In genomic region chr7:44083796-44084195, GRCh38 we compare ENCODE assay signal across 14 cellular contexts. TPM values are rescaled to one million over a fixed set of nuclear protein-coding genes. Genes with fewer than 3 reads are reported as not detected.
DNase-seq lines count a peak whose midpoint lies in the region; ATAC-seq, FAIRE-seq and TF ChIP-seq lines count a peak whose summit lies in the region.
"Had no signal": no experiment of that assay in that cellular context is flagged by ENCODE, and none has a peak within 500 bp of the region (broad histone marks: within the 10 kb centered on the region; RNA-seq: fewer than 3 reads in every experiment).

No MANE protein-coding gene starts in this region.

- H3K9me3 ChIP-seq in ascending aorta (no peaks in the 10 kb centered on the region), uterus (no peaks in the 10 kb centered on the region)
- H3K9me3 ChIP-seq: prostate gland, thyroid gland had no signal

- H3K27ac Mint-ChIP-seq in natural killer cell, result peak overlapping the region; percentile 93

- H3K4me3 ChIP-seq in ascending aorta (no peak overlapping the region), uterus (no peak overlapping the region)

- FAIRE-seq in D721Med (lab: Jason Lieb, UNC), result no peak
- FAIRE-seq: frontal cortex had no signal

- intact Hi-C loops in left ventricle myocardium superior (cut with micrococcal nuclease) (no loop called here), Right ventricle myocardium superior (cut with DNase I) (loop anchor here (5.0 kb wide), 1 partner anchor 39 kb away; the partner anchor contains the start of gene POLD2), ascending aorta (cut with DNase I) (no loop called here), natural killer cell (cut with micrococcal nuclease) (loop anchor here (5.0 kb wide), 3 partner anchors 36 to 1029 kb away; partner anchors contain the start of genes TBRG4 and YKT6), uterus (cut with DNase I; ENCODE audit: low total_unique reads) (no loop called here)

- no peaks in the 10 kb centered on the region for H3K27me3 Mint-ChIP-seq in natural killer cell (ENCODE audit: low read depth in 2 of 2)

- H3K9me3 Mint-ChIP-seq in natural killer cell, result no peaks in the 10 kb centered on the region

- no peaks in the 10 kb centered on the region for H3K27me3 ChIP-seq in ascending aorta
- H3K27me3 ChIP-seq in uterus, result no peaks in the 10 kb centered on the region
- H3K27me3 ChIP-seq: thyroid gland had no signal

- peaks cover 23 to 24% of the 10 kb centered on the region in 2 donors for H3K4me1 Mint-ChIP-seq in natural killer cell

- peak; percentile 5 for DNase-seq in left ventricle myocardium superior
- no peak for DNase-seq in Right ventricle myocardium superior
- no peak for DNase-seq in ascending aorta (ENCODE audit: low spot score in 2 of 2)
- no peak for DNase-seq in natural killer cell
- no peak for DNase-seq in uterus
- DNase-seq in stimulated activated CD4-positive, alpha-beta T cell treated with anti-CD3 and anti-CD28 coated beads, Interleukin-4, amount 100 ng/mL, for 24 hours, result no peak
- DNase-seq in D721Med (ENCODE audit: insufficient read length, low spot score), result no peak
- DNase-seq: activated T-cell treated with anti-CD3 and anti-CD28 coated beads, Interleukin-2, amount 50 U/mL, for 1 hour; NCI-H2081; PC-9; thyroid gland had no signal

- H3K36me3 Mint-ChIP-seq in natural killer cell, result no peaks in the 10 kb centered on the region

- peaks cover 9 to 19% of the 10 kb centered on the region in 2 donors for H3K36me3 ChIP-seq in ascending aorta
- no peaks in the 10 kb centered on the region for H3K36me3 ChIP-seq in uterus

- H3K27ac ChIP-seq in ascending aorta (peak overlapping the region; percentile 91 to 100), uterus (peak overlapping the region; percentile 84 to 92)
- H3K27ac ChIP-seq: PC-9 had no signal

- no peak for TF ChIP-seq CTCF in ascending aorta (IDR thresholded peaks at IDR 0.05)
- no peak for TF ChIP-seq CTCF in natural killer cell (IDR thresholded peaks at IDR 0.05)
- no peak for TF ChIP-seq CTCF in uterus (IDR thresholded peaks at IDR 0.05)
- TF ChIP-seq CTCF in D721Med (IDR thresholded peaks at IDR 0.05; ENCODE audit: insufficient read depth, missing control alignments), result no peak

- no peak for TF ChIP-seq POLR2A in uterus (IDR thresholded peaks at IDR 0.05)

- peaks cover 27 to 64% of the 10 kb centered on the region in 2 donors for H3K4me1 ChIP-seq in ascending aorta
- H3K4me1 ChIP-seq in uterus, result peaks cover 0 to 5% of the 10 kb centered on the region in 2 donors
- H3K4me1 ChIP-seq: prostate gland had no signal

- peak overlapping the region; percentile 94 for H3K4me3 Mint-ChIP-seq in natural killer cell

- ATAC-seq in left ventricle myocardium superior, result no peak
- ATAC-seq in Right ventricle myocardium superior (ENCODE audit: poor library complexity), result no peak
- no peak for ATAC-seq in natural killer cell
- ATAC-seq in GM19467 (IDR thresholded peaks at IDR 0.05; ENCODE audit: unreplicated experiment), result no peak

RNA-seq across cellular contexts. Expression of gene POLM, which starts 1.5 kb away (rescaled TPM):
- total RNA-seq in left ventricle myocardium superior, result 17.6 TPM
- 15.5 TPM for total RNA-seq in Right ventricle myocardium superior
- 58.8 TPM for total RNA-seq in ascending aorta
- 10 to 100 TPM; 41.7 to 74.1 (median 50.9) TPM for total RNA-seq in natural killer cell
- total RNA-seq in uterus, result 10 to 100 TPM; 10.6 to 33.6 (median 23.6) TPM

RNA-seq across cellular contexts. Expression of gene PGAM2, which starts 18.4 kb away (rescaled TPM):
- total RNA-seq in left ventricle myocardium superior (967 TPM), Right ventricle myocardium superior (1,131 TPM), ascending aorta (not detected), natural killer cell (1 to 10 TPM; 1.0 to 1.9 (median 1.5) TPM), uterus (1 to 10 TPM in 1 of 4 donors, under 1 TPM in 1, not detected in 2; 0.76 to 1.4 TPM)

RNA-seq across cellular contexts. Expression of gene AEBP1, which starts 20.3 kb away (rescaled TPM):
- 18.4 TPM for total RNA-seq in left ventricle myocardium superior
- 12.4 TPM for total RNA-seq in Right ventricle myocardium superior
- total RNA-seq in ascending aorta, result 1,349 TPM
- total RNA-seq in natural killer cell, result 1 to 10 TPM; 3.3 to 9.0 (median 6.4) TPM
- 100 to 1,000 TPM in 3 of 4 donors, 10 to 100 TPM in 1; 88.9 to 395 (median 303) TPM for total RNA-seq in uterus

RNA-seq across cellular contexts. Expression of gene DBNL, which starts 39.3 kb away (rescaled TPM):
- total RNA-seq in left ventricle myocardium superior (31.2 TPM), Right ventricle myocardium superior (28.0 TPM), ascending aorta (177 TPM), natural killer cell (100 to 1,000 TPM; 123 to 129 (median 129) TPM), uterus (100 to 1,000 TPM in 1 of 4 donors, 10 to 100 TPM in 3; 71.5 to 113 (median 91.0) TPM)

RNA-seq across cellular contexts. Expression of gene POLD2, which starts 39.6 kb away (rescaled TPM):
- total RNA-seq in left ventricle myocardium superior, result 92.9 TPM
- total RNA-seq in Right ventricle myocardium superior, result 75.3 TPM
- total RNA-seq in ascending aorta, result 97.0 TPM
- 10 to 100 TPM; 30.1 to 38.3 (median 38.1) TPM for total RNA-seq in natural killer cell
- total RNA-seq in uterus, result 10 to 100 TPM; 12.9 to 73.3 (median 33.7) TPM

Comparison
In these comparisons a context has a peak if more than half of its experiments do, and no peak if none do; other contexts are left out.
1. intact Hi-C loops: an anchor here in Right ventricle myocardium superior (5.0 kb wide) and natural killer cell (5.0 kb wide); none called in left ventricle myocardium superior, ascending aorta and uterus.
2. RNA of gene PGAM2, which starts 18.4 kb away (total RNA-seq): 1,131 TPM in Right ventricle myocardium superior (single experiment) and 967 TPM in left ventricle myocardium superior (single experiment); 1.0 to 1.9 TPM in natural killer cell, 0.76 to 1.4 TPM in uterus and not detected in ascending aorta (single experiment); every median in the first group is over 100 times any median in the second.